In the genomic region with DNA sequence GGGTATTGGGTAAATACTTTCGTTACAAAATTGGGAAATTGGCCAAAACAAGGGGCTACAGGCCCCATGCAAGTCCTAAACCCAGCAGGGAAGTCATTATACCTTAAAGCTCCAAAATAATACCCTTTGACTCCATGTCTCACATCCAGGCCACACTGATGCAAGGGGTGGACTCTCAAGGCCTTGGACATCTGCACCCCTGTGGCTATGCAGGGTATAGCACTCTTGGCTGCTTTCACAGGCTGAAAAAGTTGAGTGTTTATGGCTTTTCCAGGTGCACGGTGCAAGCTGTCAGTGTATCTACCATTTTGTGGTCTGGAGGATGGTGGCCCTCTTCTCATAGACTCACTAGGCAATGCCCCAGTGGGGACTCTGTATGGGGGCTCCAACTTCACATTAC, we compare ENCODE assay signal across 12 cellular contexts.
DNase-seq lines count a peak whose midpoint lies in the region; ATAC-seq and TF ChIP-seq lines count a peak whose summit lies in the region.
"Had no signal": no experiment of that assay in that cellular context is flagged by ENCODE, and none has a peak within 500 bp of the region (broad histone marks: within the 10 kb centered on the region; RNA-seq: fewer than 3 reads in every experiment).

No MANE protein-coding gene starts in this region.

- no peak overlapping the region for H3K27ac ChIP-seq in OCI-LY7 (ENCODE audit: low read depth, low read length, poor library complexity, severe bottlenecking)
- H3K27ac ChIP-seq: epithelial cell of prostate had no signal

- no peak overlapping the region for H3K4me3 ChIP-seq in OCI-LY7 (ENCODE audit: low read depth, low read length, poor library complexity, severe bottlenecking)
- no peak overlapping the region for H3K4me3 ChIP-seq in kidney epithelial cell (ENCODE audit: low read depth, low read length)

- H3K27ac Mint-ChIP-seq in CD14-positive monocyte, result no peak overlapping the region

- H3K9me3 Mint-ChIP-seq in CD14-positive monocyte, result peaks cover 0 to 6% (median 2%) of the 10 kb centered on the region in 7 donors

- no peaks in the 10 kb centered on the region for H3K27me3 ChIP-seq in kidney epithelial cell (ENCODE audit: control insufficient read depth, insufficient read depth, low read length)

- H3K4me1 Mint-ChIP-seq in CD14-positive monocyte, result no peaks in the 10 kb centered on the region

- no peak overlapping the region for H3K4me2 ChIP-seq in OCI-LY7 (ENCODE audit: low read length)

- no peaks in the 10 kb centered on the region for H3K4me1 ChIP-seq in OCI-LY7 (ENCODE audit: insufficient read depth, low read length, poor library complexity, severe bottlenecking)

- no peaks in the 10 kb centered on the region for H3K36me3 Mint-ChIP-seq in CD14-positive monocyte

- no peak overlapping the region for H2AFZ ChIP-seq in OCI-LY7 (ENCODE audit: low read length)

- no peaks in the 10 kb centered on the region for H3K9me2 ChIP-seq in OCI-LY7 (ENCODE audit: insufficient read depth, low read length)

- intact Hi-C loops in OCI-LY7 (cut with micrococcal nuclease; ENCODE audit: unreplicated experiment) (no loop called here), CD14-positive monocyte (cut with micrococcal nuclease) (no loop called here)

- TF ChIP-seq CTCF in OCI-LY7 (conservative IDR thresholded peaks at IDR 0.05; ENCODE audit: low read length), result peak; percentile 44
- peak; percentile 23 for TF ChIP-seq CTCF in kidney epithelial cell (IDR thresholded peaks at IDR 0.05; ENCODE audit: insufficient read depth, low read length, poor library complexity, severe bottlenecking)
- no peak for TF ChIP-seq CTCF in CD14-positive monocyte (IDR thresholded peaks at IDR 0.05)
- TF ChIP-seq CTCF in GM10266 (IDR thresholded peaks at IDR 0.05; ENCODE audit: control insufficient read depth, insufficient read depth, low read depth, missing control alignments), result no peak

- H4K20me1 ChIP-seq in OCI-LY7 (ENCODE audit: insufficient read depth, low read length), result no peaks in the 10 kb centered on the region

- H3K4me3 Mint-ChIP-seq in CD14-positive monocyte, result no peak overlapping the region

- no TSS peak for BruUV-seq in OCI-LY7 (replicated peaks; lab: Mats Ljungman, UMichigan)

- no peaks in the 10 kb centered on the region for H3K79me2 ChIP-seq in OCI-LY7 (ENCODE audit: insufficient read depth, low read depth, low read length)

- DNase-seq in DMS 273 (lab: John Stamatoyannopoulos, UW; ENCODE audit: unreplicated experiment) (peak; percentile 37), DMS 273 treated with DMSO at 0.1 percent for 48 hours (lab: John Stamatoyannopoulos, UW) (no peak), OCI-LY7 (ENCODE audit: low spot score) (peak; percentile 13), kidney epithelial cell (ENCODE audit: low read depth) (no peak), CD14-positive monocyte (ENCODE audit: low spot score) (no peak), GM10266 (ENCODE audit: extremely low spot score) (no peak)
- DNase-seq: NCI-H226, Right ventricle myocardium superior had no signal

- H3K36me3 ChIP-seq in OCI-LY7 (ENCODE audit: insufficient read depth, low read length) (no peaks in the 10 kb centered on the region), kidney epithelial cell (ENCODE audit: control insufficient read depth, insufficient read depth, low read length) (no peaks in the 10 kb centered on the region)

- POLR2A ChIA-PET in OCI-LY7 (lab: Charles Lee), result no interaction called here

- CTCF ChIA-PET in OCI-LY7 (lab: Charles Lee; ENCODE audit: unreplicated experiment), result no interaction called here

- H3K27me3 Mint-ChIP-seq in CD14-positive monocyte (ENCODE audit: low read depth in 3 of 3), result peaks cover 0 to 2% (median 1%) of the 10 kb centered on the region in 3 donors

- H3K9me3 ChIP-seq in OCI-LY7 (ENCODE audit: low read length), result no peaks in the 10 kb centered on the region

- ATAC-seq in GM19463 (IDR thresholded peaks at IDR 0.05; ENCODE audit: unreplicated experiment), result peak; percentile 74
- no peak for ATAC-seq in GM18873 (IDR thresholded peaks at IDR 0.05; ENCODE audit: low FRiP score, unreplicated experiment)
- ATAC-seq: HCT116 had no signal

Comparison
In these comparisons a context has a peak if more than half of its experiments do, and no peak if none do; other contexts are left out.
1. DNase-seq: peak in DMS 273 (single experiment) and OCI-LY7 (single experiment); none in DMS 273 treated with DMSO at 0.1 percent for 48 hours (single experiment), kidney epithelial cell (single experiment), CD14-positive monocyte (single experiment) and GM10266 (single experiment).
2. CTCF ChIP-seq: peak in OCI-LY7 (single experiment) and kidney epithelial cell (single experiment); none in CD14-positive monocyte (single experiment) and GM10266 (single experiment).